In genomic region chr15:29268706-29269484, GRCh38 we compare ENCODE assay signal across 8 cellular contexts. TPM values are rescaled to one million over a fixed set of nuclear protein-coding genes. Genes with fewer than 3 reads are reported as not detected.
DNase-seq lines count a peak whose midpoint lies in the region; ATAC-seq, FAIRE-seq and TF ChIP-seq lines count a peak whose summit lies in the region.

No MANE protein-coding gene starts in this region.

- H3K9me2 ChIP-seq in SK-N-SH = no peaks in the 10 kb centered on the region

- WGBS in SK-N-SH (ENCODE audit: low lambda C conversion rate) = 3% methylated on average over 28 of the region's 35 CpGs
- 4 to 5% (median 5%) methylated on average over 22 to 35 of the region's 35 CpGs for WGBS in adrenal gland, 4 donors

- no peak for TF ChIP-seq RAD21 in SK-N-SH (IDR thresholded peaks at IDR 0.05; ENCODE audit: low read length)

- peak overlapping the region; percentile 66 to 96; a peak in 3 of 4 replicates for H3K27ac ChIP-seq in SK-N-SH (ENCODE audit: low read depth in 2 of 2, low read length in 1 of 2)
- H3K27ac ChIP-seq in adrenal gland = peak overlapping the region; percentile 79 to 94 (median 88)
- H3K27ac ChIP-seq in right atrium auricular region = peak overlapping the region; percentile 95 to 97
- H3K27ac ChIP-seq in rectal smooth muscle tissue (ENCODE audit: low read depth, low read length) = peak overlapping the region; percentile 94

- H3K9ac ChIP-seq in SK-N-SH (peak overlapping the region; percentile 75), rectal smooth muscle tissue (ENCODE audit: low read length) (peak overlapping the region; percentile 80)

- peak overlapping the region; percentile 95 for H3K4me2 ChIP-seq in SK-N-SH

- H4K20me1 ChIP-seq in SK-N-SH (ENCODE audit: insufficient read depth) = no peaks in the 10 kb centered on the region

- POLR2A ChIA-PET in AG04449 (lab: Yijun Ruan, JAX) (no interaction called here), SK-N-SH (lab: Yijun Ruan, JAX) (interaction anchor here (0.6 to 0.7 kb wide), 2 partner anchors 72 to 148 kb away, joined by 3 to 4 read pairs; no protein-coding TSS in a partner anchor)

- H3K4me1 ChIP-seq in SK-N-SH (ENCODE audit: control insufficient read depth in 1 of 2, insufficient read depth in 2 of 2, low read depth in 1 of 2, low read length in 1 of 2) (peaks cover 15 to 16% of the 10 kb centered on the region in 2 experiments; a peak in 3 of 4 replicates), adrenal gland (replicated peaks in 1 of 2) (peaks cover 8 to 32% of the 10 kb centered on the region in 2 donors), right atrium auricular region (peaks cover 0 to 28% of the 10 kb centered on the region in 2 donors), rectal smooth muscle tissue (ENCODE audit: control insufficient read depth, insufficient read depth, low read length) (peaks cover 19% of the 10 kb centered on the region)

- H3K36me3 ChIP-seq in SK-N-SH (replicated peaks in 1 of 2; ENCODE audit: control insufficient read depth in 1 of 2, insufficient read depth in 2 of 2, low read length in 1 of 2) (no peaks in the 10 kb centered on the region), adrenal gland (replicated peaks in 1 of 2) (no peaks in the 10 kb centered on the region), right atrium auricular region (no peaks in the 10 kb centered on the region), rectal smooth muscle tissue (ENCODE audit: control insufficient read depth, insufficient read depth, low read length) (no peaks in the 10 kb centered on the region)

- H3K4me3 ChIP-seq in AG04449 (ENCODE audit: low read depth, low read length) (peak overlapping the region; percentile 74), SK-N-SH (ENCODE audit: low read depth in 2 of 2, low read length in 1 of 2) (peak overlapping the region; percentile 82 to 97), adrenal gland (peak overlapping the region; percentile 31 to 86 (median 70)), right atrium auricular region (peak overlapping the region; percentile 87 to 94), rectal smooth muscle tissue (ENCODE audit: low read length) (peak overlapping the region; percentile 96)

- peaks cover 7% of the 10 kb centered on the region for H3F3A ChIP-seq in SK-N-SH (replicated peaks; ENCODE audit: insufficient read depth)

- intact Hi-C loops in adrenal gland (cut with DNase I) = loop anchor here in 1 of 2 donors (10.0 kb wide), 1 partner anchor 396 kb away; no protein-coding TSS in a partner anchor

- DNase-seq in AG04449 (ENCODE audit: low read depth, low spot score) = no peak
- DNase-seq in SK-N-SH = peak; percentile 49
- DNase-seq in adrenal gland = peak; percentile 33 to 74 (median 59)
- peak; percentile 66 for DNase-seq in right atrium auricular region (ENCODE audit: low spot score)
- no peak for DNase-seq in D721Med (ENCODE audit: insufficient read length, low spot score)

- peaks cover 22% of the 10 kb centered on the region for H3K79me2 ChIP-seq in SK-N-SH (ENCODE audit: insufficient read depth)

- no peak for TF ChIP-seq CTCF in AG04449 (IDR thresholded peaks at IDR 0.05; ENCODE audit: insufficient read depth, low read length, missing control alignments)
- TF ChIP-seq CTCF in SK-N-SH (IDR thresholded peaks at IDR 0.05) = no peak
- no peak for TF ChIP-seq CTCF in adrenal gland (IDR thresholded peaks at IDR 0.05)
- no peak for TF ChIP-seq CTCF in right atrium auricular region (IDR thresholded peaks at IDR 0.05)
- TF ChIP-seq CTCF in D721Med (IDR thresholded peaks at IDR 0.05; ENCODE audit: insufficient read depth, missing control alignments) = no peak

- TF ChIP-seq EP300 in SK-N-SH (IDR thresholded peaks at IDR 0.05; ENCODE audit: borderline replicate concordance in 1 of 2, low read depth in 1 of 2, low read length in 1 of 2) = no peak

- CTCF ChIA-PET in AG04449 (lab: Yijun Ruan, JAX) = interaction anchor here (0.8 to 2.5 kb wide), 4 partner anchors 10 to 129 kb away, joined by 3 to 7 read pairs (median 4); no protein-coding TSS in a partner anchor
- CTCF ChIA-PET in SK-N-SH (lab: Yijun Ruan, JAX) = interaction anchor here (0.6 to 1.8 kb wide), 3 partner anchors 36 to 129 kb away, joined by 3 to 4 read pairs (median 3); no protein-coding TSS in a partner anchor

- FAIRE-seq in D721Med (lab: Jason Lieb, UNC) = no peak

- peak overlapping the region; percentile 99 for H2AFZ ChIP-seq in SK-N-SH (ENCODE audit: low read depth)

- H3K9me3 ChIP-seq in SK-N-SH (no peaks in the 10 kb centered on the region), adrenal gland (replicated peaks in 1 of 3) (no peaks in the 10 kb centered on the region), right atrium auricular region (no peaks in the 10 kb centered on the region)

- peak; percentile 31 for ATAC-seq in GM18907 (IDR thresholded peaks at IDR 0.05; ENCODE audit: unreplicated experiment)
- ATAC-seq in HG03175 (IDR thresholded peaks at IDR 0.05; ENCODE audit: unreplicated experiment) = peak; percentile 28

- no peak for TF ChIP-seq POLR2A in adrenal gland (IDR thresholded peaks at IDR 0.05)

- H3K27me3 ChIP-seq in SK-N-SH (ENCODE audit: insufficient read depth) (no peaks in the 10 kb centered on the region), adrenal gland (no peaks in the 10 kb centered on the region), right atrium auricular region (no peaks in the 10 kb centered on the region), rectal smooth muscle tissue (ENCODE audit: control insufficient read depth, insufficient read depth, low read length) (no peaks in the 10 kb centered on the region)

TF ChIP-seq in SK-N-SH, 30 proteins besides CTCF, POLR2A, EP300 and RAD21:
- no peak for TF ChIP-seq POLR2AphosphoS5 (IDR thresholded peaks at IDR 0.05; ENCODE audit: low read depth, low read length)
- TF ChIP-seq JUND (IDR thresholded peaks at IDR 0.05) = no peak
- no peak for TF ChIP-seq TAF1 (IDR thresholded peaks at IDR 0.05; ENCODE audit: borderline replicate concordance, low read depth, low read length)
- peak; percentile 11; the same call in 1 of the 2 replicates for TF ChIP-seq YY1 (IDR thresholded peaks at IDR 0.05; ENCODE audit: low read depth)
- no peak for TF ChIP-seq PBX3 (IDR thresholded peaks at IDR 0.05)
- TF ChIP-seq FOXJ3 (CRISPR knock-in tag; IDR thresholded peaks at IDR 0.05) = no peak

RNA-seq across cellular contexts. Expression of gene NSMCE3, which starts 0.7 kb away (rescaled TPM):
- 5.2 and 5.5 TPM in 2 replicates for polyA plus RNA-seq in SK-N-SH (2012; rRNA removed)
- 5.7 TPM in 2 replicates for polyA plus RNA-seq in SK-N-SH (2012; cell fraction: cytosol; rRNA removed)
- 3.0 and 3.1 TPM in 2 replicates for polyA plus RNA-seq in SK-N-SH (2012; cell fraction: nucleus; rRNA removed)
- total RNA-seq in adrenal gland = 10 to 100 TPM in 6 of 8 donors, 1 to 10 TPM in 2; 8.0 to 16.9 (median 13.6) TPM
- polyA plus RNA-seq in adrenal gland = 10 to 100 TPM in 2 of 3 donors, 1 to 10 TPM in 1; 9.4 to 12.6 (median 10.3) TPM
- total RNA-seq in right atrium auricular region = 10 to 100 TPM in 1 of 2 donors, 1 to 10 TPM in 1; 8.8 to 11.5 TPM

Comparison
In these comparisons a context has a peak if more than half of its experiments do, and no peak if none do; other contexts are left out.
1. DNase-seq: peak in SK-N-SH (single experiment), adrenal gland (7 of 7) and right atrium auricular region (single experiment); none in AG04449 (single experiment) and D721Med (single experiment).
2. Peak in every context shown above with its lines, with median percentiles within 50 percentile points of each other: H3K4me3 ChIP-seq and H3K27ac ChIP-seq.